In genomic region chr1:119006406-119007279, GRCh38 we compare ENCODE assay signal across 14 cellular contexts. TPM values are rescaled to one million over a fixed set of nuclear protein-coding genes. Genes with fewer than 3 reads are reported as not detected.
DNase-seq lines count a peak whose midpoint lies in the region; ATAC-seq, FAIRE-seq and TF ChIP-seq lines count a peak whose summit lies in the region.
"Had no signal": no experiment of that assay in that cellular context is flagged by ENCODE, and none has a peak within 500 bp of the region (broad histone marks: within the 10 kb centered on the region; RNA-seq: fewer than 3 reads in every experiment).

No MANE protein-coding gene starts in this region.

- H3K27me3 ChIP-seq in H9 (ENCODE audit: insufficient read depth, low read length) (peaks cover 65% of the 10 kb centered on the region), H1 (replicated peaks in 1 of 4; ENCODE audit: control insufficient read depth in 3 of 4, extremely low read depth in 1 of 4, insufficient read depth in 3 of 4, low read length in 3 of 4) (peaks cover 68 to 82% (median 74%) of the 10 kb centered on the region in 4 experiments)

- FAIRE-seq in H1 (lab: Jason Lieb, UNC) (no peak), D721Med (lab: Jason Lieb, UNC) (no peak)

- no peak for ATAC-seq in HG02938 (IDR thresholded peaks at IDR 0.05; ENCODE audit: unreplicated experiment)

- H3K4me3 Mint-ChIP-seq in H9 (peak overlapping the region; percentile 19 to 75; a peak in 4 of 5 replicates), osteocyte (ENCODE audit: unreplicated experiment) (peak overlapping the region; percentile 22)

- H2BK20ac ChIP-seq in H9 (ENCODE audit: low read depth, low read length, poor library complexity, severe bottlenecking) = no peak overlapping the region
- no peak overlapping the region for H2BK20ac ChIP-seq in H1 (ENCODE audit: low read length)

- DNase-seq in DMS 273 (lab: John Stamatoyannopoulos, UW; ENCODE audit: unreplicated experiment) = peak; percentile 76
- no peak for DNase-seq in DMS 273 treated with DMSO at 0.1 percent for 48 hours (lab: John Stamatoyannopoulos, UW)
- peak; percentile 51 for DNase-seq in H9
- peak in 1 of 2 experiments; percentile 66 for DNase-seq in H1 (ENCODE audit: low read depth in 1 of 2, low spot score in 2 of 2)
- no peak for DNase-seq in osteocyte (ENCODE audit: extremely low spot score, unreplicated experiment)
- DNase-seq in D721Med (ENCODE audit: insufficient read length, low spot score) = no peak
- no peak for DNase-seq in SW 1271 (lab: John Stamatoyannopoulos, UW)
- DNase-seq: activated CD4-positive, alpha-beta T cell treated with anti-CD3 and anti-CD28 coated beads, Interleukin-2, amount 50 U/mL, for 4 hours; islet precursor cell; NCI-H2107; OCI-M1 had no signal

- H3K79me2 ChIP-seq in H9 (ENCODE audit: insufficient read depth, low read length) = no peaks in the 10 kb centered on the region
- H3K79me2 ChIP-seq in H1 (ENCODE audit: control insufficient read depth in 1 of 2, insufficient read depth in 2 of 2, low read length in 2 of 2) = no peaks in the 10 kb centered on the region

- peaks cover 100% of the 10 kb centered on the region for H3K27me3 Mint-ChIP-seq in H9 (ENCODE audit: low read depth)
- H3K27me3 Mint-ChIP-seq in osteocyte (ENCODE audit: unreplicated experiment) = peaks cover 76% of the 10 kb centered on the region

- H2BK15ac ChIP-seq in H9 (ENCODE audit: low read depth, low read length) (no peak overlapping the region), H1 (ENCODE audit: low read length) (no peak overlapping the region; the same call in 1 of the 2 replicates)

- peaks cover 18 to 26% of the 10 kb centered on the region in 2 experiments for H3K4me1 Mint-ChIP-seq in H9
- H3K4me1 Mint-ChIP-seq in osteocyte (ENCODE audit: unreplicated experiment) = peaks cover 22% of the 10 kb centered on the region

- H2BK5ac ChIP-seq in H9 (ENCODE audit: insufficient read length, low read length) = no peak overlapping the region
- H2BK5ac ChIP-seq in H1 (ENCODE audit: low read depth, low read length) = no peak overlapping the region

- H3K27ac ChIP-seq in H9 (ENCODE audit: insufficient read length, low read depth, low read length) (no peak overlapping the region), H1 (ENCODE audit: low read depth, low read length) (no peak overlapping the region)
- H3K27ac ChIP-seq: 22Rv1 had no signal

- H3K56ac ChIP-seq in H9 (ENCODE audit: insufficient read length, low read depth, low read length) (no peak overlapping the region), H1 (replicated peaks; ENCODE audit: insufficient read length, low read depth, low read length) (no peak overlapping the region)

- TF ChIP-seq CTCF in H9 (conservative IDR thresholded peaks at IDR 0.05) = no peak
- TF ChIP-seq CTCF in H1 (IDR thresholded peaks at IDR 0.05; ENCODE audit: control extremely low read depth in 1 of 3, insufficient read depth in 1 of 3, low read depth in 1 of 3, low read length in 3 of 3) = no peak
- TF ChIP-seq CTCF in osteocyte (IDR thresholded peaks at IDR 0.05) = no peak
- TF ChIP-seq CTCF in D721Med (IDR thresholded peaks at IDR 0.05; ENCODE audit: insufficient read depth, missing control alignments) = no peak

- no CpG with 5 or more reads among the region's 81 CpGs for WGBS in H9 (ENCODE audit: extremely low coverage, insufficient read length, low lambda C conversion rate)
- WGBS in H1 (ENCODE audit: extremely low coverage in 1 of 2, insufficient coverage in 1 of 2, insufficient read length in 1 of 2, insufficient replicate concordance in 2 of 2, low coverage in 1 of 2, low lambda C conversion rate in 2 of 2, missing lambda C conversion rate in 1 of 2), 2 experiments = 4% methylated on average over 55 of the region's 81 CpGs; no CpG with 5 or more reads in 1 of the 2 experiments

- no peak overlapping the region for H2AFZ ChIP-seq in H9 (ENCODE audit: low read length)
- no peak overlapping the region; the same call in 1 of the 2 replicates for H2AFZ ChIP-seq in H1 (ENCODE audit: low read length)

- no peak overlapping the region for H3T11ph ChIP-seq in H9 (ENCODE audit: low read length)

- H3K79me1 ChIP-seq in H9 (ENCODE audit: insufficient read depth, low read depth, low read length, poor library complexity, severe bottlenecking) = no peaks in the 10 kb centered on the region
- no peaks in the 10 kb centered on the region for H3K79me1 ChIP-seq in H1 (ENCODE audit: low read depth, low read length)

- H3K4ac ChIP-seq in H9 (ENCODE audit: low read depth, low read length) (no peak overlapping the region), H1 (replicated peaks; ENCODE audit: insufficient read length, low read depth, low read length) (no peak overlapping the region)

- peaks cover 4% of the 10 kb centered on the region; the same call in 1 of the 2 replicates for H3K4me1 ChIP-seq in H9 (ENCODE audit: insufficient read depth, low read length)
- peaks cover 0 to 23% (median 11%) of the 10 kb centered on the region in 4 experiments; a peak in 6 of 7 replicates for H3K4me1 ChIP-seq in H1 (replicated peaks in 1 of 4; ENCODE audit: control insufficient read depth in 3 of 4, insufficient read depth in 4 of 4, low read length in 3 of 4)

- TF ChIP-seq RAD21 in H1 (IDR thresholded peaks at IDR 0.05 in 1 of 2, conservative IDR thresholded peaks at IDR 0.05 in 1 of 2; ENCODE audit: low read depth in 2 of 2, low read length in 2 of 2) = 0 out of 4 replicates have a peak, but pooled peaks of 1 of the 2 experiments have one; percentile 1

- H3K23ac ChIP-seq in H9 (ENCODE audit: insufficient read length, low read depth, low read length) = no peak overlapping the region
- no peak overlapping the region for H3K23ac ChIP-seq in H1 (ENCODE audit: insufficient read length)

- no peak for TF ChIP-seq EP300 in H1 (IDR thresholded peaks at IDR 0.05; ENCODE audit: borderline replicate concordance in 1 of 2, low read depth in 2 of 2, low read length in 2 of 2)

- H2AK5ac ChIP-seq in H9 (ENCODE audit: insufficient read length, low read length) (no peak overlapping the region), H1 (ENCODE audit: low read depth, low read length) (no peak overlapping the region)

- H4K20me1 ChIP-seq in H9 (ENCODE audit: control insufficient read depth, insufficient read depth, insufficient read length) (no peaks in the 10 kb centered on the region), H1 (replicated peaks in 1 of 2; ENCODE audit: control insufficient read depth in 1 of 2, insufficient read depth in 2 of 2, low read length in 2 of 2) (peaks cover 3 to 10% of the 10 kb centered on the region in 2 experiments)

- H3K14ac ChIP-seq in H9 (ENCODE audit: insufficient read depth, low read length) (no peak overlapping the region; the same call in 1 of the 2 replicates), H1 (ENCODE audit: insufficient read length) (no peak overlapping the region)

- H3K4me3 ChIP-seq in H1 (ENCODE audit: extremely low read depth in 1 of 4, insufficient read depth in 2 of 4, low read depth in 3 of 4, low read length in 4 of 4) = peak overlapping the region in 1 of 4 experiments; percentile 57; a peak in 2 of 8 replicates

- H4K91ac ChIP-seq in H9 (ENCODE audit: insufficient read length, low read depth, low read length) (no peak overlapping the region), H1 (replicated peaks; ENCODE audit: insufficient read length, low read length) (no peak overlapping the region)

- H2BK12ac ChIP-seq in H9 (ENCODE audit: insufficient read length, low read depth, low read length) = no peak overlapping the region
- H2BK12ac ChIP-seq in H1 (ENCODE audit: low read depth, low read length) = no peak overlapping the region

- POLR2A ChIA-PET in H1 (lab: Charles Lee; ENCODE audit: partially characterized antibody) = interaction anchor here (0.8 to 1.6 kb wide), 5 partner anchors 10 to 27 kb away, joined by 3 to 6 read pairs (median 3); no protein-coding TSS in a partner anchor

- H3K23me2 ChIP-seq in H9 (ENCODE audit: insufficient read length, low read depth, low read length, poor library complexity, severe bottlenecking) = no peaks in the 10 kb centered on the region
- H3K23me2 ChIP-seq in H1 (ENCODE audit: low read depth, low read length) = peaks cover 2% of the 10 kb centered on the region; the same call in 1 of the 2 replicates

- no peak overlapping the region for H2BK120ac ChIP-seq in H9 (ENCODE audit: low read depth, low read length, poor library complexity, severe bottlenecking)
- H2BK120ac ChIP-seq in H1 (replicated peaks; ENCODE audit: low read depth, low read length) = no peak overlapping the region

- H3K36me3 Mint-ChIP-seq in H9 (ENCODE audit: insufficient read depth in 1 of 3, low read depth in 3 of 3) = no peaks in the 10 kb centered on the region
- no peaks in the 10 kb centered on the region for H3K36me3 Mint-ChIP-seq in osteocyte (ENCODE audit: unreplicated experiment)

- H3K9ac ChIP-seq in H9 (ENCODE audit: extremely low read depth, insufficient read length, low read length) = no peak overlapping the region
- no peak overlapping the region for H3K9ac ChIP-seq in H1 (replicated peaks in 1 of 4; ENCODE audit: extremely low read depth in 1 of 4, low read depth in 3 of 4, low read length in 3 of 4)

- CTCF ChIA-PET in H1 (lab: Charles Lee; ENCODE audit: partially characterized antibody) = interaction anchor here (0.9 to 5.9 kb wide), 12 partner anchors 9 to 853 kb away, joined by 3 to 35 read pairs (median 4); partner anchors contain the start of gene WARS2

- peaks cover 0 to 5% (median 0%) of the 10 kb centered on the region in 4 experiments; a peak in 1 of 8 replicates for H3K36me3 ChIP-seq in H1 (ENCODE audit: control insufficient read depth in 2 of 4, insufficient read depth in 4 of 4, low read length in 3 of 4)

- H3K18ac ChIP-seq in H9 (ENCODE audit: insufficient read length, low read depth, low read length) (no peak overlapping the region), H1 (ENCODE audit: extremely low read depth, low read length) (no peak overlapping the region; the same call in 1 of the 2 replicates)

- H3K4me2 ChIP-seq in H9 (ENCODE audit: insufficient read depth, insufficient read length, low read length) (peak overlapping the region; percentile 26), H1 (ENCODE audit: insufficient read depth in 1 of 2, low read depth in 2 of 2, low read length in 2 of 2) (peak overlapping the region; percentile 53 to 82)

- H4K5ac ChIP-seq in H9 (ENCODE audit: insufficient read length, low read depth, low read length) (no peak overlapping the region), H1 (ENCODE audit: insufficient read length, low read depth, low read length) (no peak overlapping the region)

- H3K9me3 ChIP-seq in H9 (ENCODE audit: control insufficient read depth, low read depth, low read length) = no peaks in the 10 kb centered on the region
- H3K9me3 ChIP-seq in H1 (ENCODE audit: insufficient read depth in 2 of 2, low read depth in 1 of 2, low read length in 1 of 2) = no peaks in the 10 kb centered on the region

- H3K9me3 Mint-ChIP-seq in H9 = no peaks in the 10 kb centered on the region; a peak in 2 of 5 replicates
- H3K9me3 Mint-ChIP-seq in osteocyte (ENCODE audit: unreplicated experiment) = no peaks in the 10 kb centered on the region
- H3K9me3 Mint-ChIP-seq: dendritic cell treated with granulocyte-macrophage colony-stimulating factor and Interleukin-4, amounts not matched to agents 40 ng/mL and 50 ng/mL, for 4 days had no signal

- TF ChIP-seq POLR2A in H1 (IDR thresholded peaks at IDR 0.05; ENCODE audit: control extremely low read depth in 1 of 2, low read depth in 2 of 2, low read length in 2 of 2) = no peak

- H3K27ac Mint-ChIP-seq in H9 (no peak overlapping the region), osteocyte (ENCODE audit: unreplicated experiment) (no peak overlapping the region)
- H3K27ac Mint-ChIP-seq: dendritic cell treated with granulocyte-macrophage colony-stimulating factor and Interleukin-4, amounts not matched to agents 40 ng/mL and 50 ng/mL, for 4 days had no signal

- H4K8ac ChIP-seq in H9 (replicated peaks; ENCODE audit: insufficient read length, low read depth, low read length) = no peak overlapping the region
- H4K8ac ChIP-seq in H1 (ENCODE audit: extremely low read depth, insufficient read depth, low read length) = peak overlapping the region; percentile 86; the same call in 1 of the 2 replicates

RNA-seq across cellular contexts. Expression of gene TBX15, which starts 18.5 kb away (rescaled TPM):
- total RNA-seq in H9 (2021) (0.07 TPM in 1 of 2 replicates, not detected in the other), osteocyte (3.1 and 4.3 TPM in 2 replicates)
- 0.24 and 0.42 TPM in 2 replicates for total RNA-seq in H1 (2021; fragmentation: NEBNext Ultra II Directional; extraction: Animal tissue kit (Norgen Biotek cat#: 25700))
- polyA plus RNA-seq in H1 (2011; rRNA removed) = 0.09 and 0.14 TPM in 2 replicates
- 0.14 TPM for polyA plus RNA-seq in H1 (2011; cell fraction: cytosol; rRNA removed)
- polyA plus RNA-seq in H1 (2011; cell fraction: nucleus; rRNA removed) = 0.19 TPM
- 0.04 to 0.13 TPM (median 0.10 TPM) in 3 of 4 replicates, not detected in the other for polyA plus RNA-seq in H1 (2012, experiment 1 of 2)
- polyA plus RNA-seq in H1 (2012, experiment 2 of 2) = not detected
- 0.12 TPM for polyA plus RNA-seq in H1 (2013, experiment 1 of 2)
- 0.11 TPM for polyA plus RNA-seq in H1 (2013, experiment 2 of 2)
- 0.22 and 0.35 TPM in 2 replicates for polyA minus RNA-seq in H1 (2011; rRNA and poly(A)+ RNA removed)
- not detected for polyA minus RNA-seq in H1 (2011; cell fraction: cytosol; rRNA and poly(A)+ RNA removed)
- 0.40 TPM for polyA minus RNA-seq in H1 (2011; cell fraction: nucleus; rRNA and poly(A)+ RNA removed)

Comparison
In these comparisons a context has a peak if more than half of its experiments do, and no peak if none do; other contexts are left out.
1. DNase-seq: peak in DMS 273 (single experiment) and H9 (single experiment); none in DMS 273 treated with DMSO at 0.1 percent for 48 hours (single experiment), osteocyte (single experiment), D721Med (single experiment) and SW 1271 (0 of 2).